Comparison of ENCODE assay signal across 32 cellular contexts in genomic region chr9:78791779-78792178, GRCh38.
"Had no signal": no experiment of that assay in that cellular context is flagged by ENCODE, and none has a peak within 500 bp of the region (broad histone marks: within the 10 kb centered on the region; RNA-seq: fewer than 3 reads in every experiment).

No MANE protein-coding gene starts in this region.

- H3K4me1 ChIP-seq: ascending aorta, body of pancreas, breast epithelium, SJCRH30 had no signal

- H3K27ac ChIP-seq: ascending aorta, body of pancreas, breast epithelium, SJCRH30, SK-N-MC, WERI-Rb-1 had no signal

- DNase-seq: activated CD4-positive, alpha-beta memory T cell treated with anti-CD3 and anti-CD28 coated beads, Interleukin-2, amount 10 ng/mL, durations not matched to agents 7 days and 5 days; activated CD4-positive, alpha-beta T cell treated with anti-CD3 and anti-CD28 coated beads for 1 hour; activated CD4-positive, alpha-beta T cell treated with anti-CD3 and anti-CD28 coated beads for 48 hours; activated CD4-positive, CD25-positive, alpha-beta regulatory T cell; activated CD8-positive, alpha-beta memory T cell treated with anti-CD3 and anti-CD28 coated beads for 24 hours; activated CD8-positive, alpha-beta memory T cell treated with anti-CD3 and anti-CD28 coated beads, Interleukin-2, amount 10 ng/mL, durations not matched to agents 7 days and 5 days; activated CD8-positive, alpha-beta memory T cell treated with anti-CD3 and anti-CD28 coated beads, Interleukin-2, amount 50 U/mL, for 48 hours; activated effector memory CD4-positive, alpha-beta T cell treated with anti-CD3 and anti-CD28 coated beads, Interleukin-2, amount 50 U/mL, for 16 hours; activated naive CD4-positive, alpha-beta T cell; activated naive CD4-positive, alpha-beta T cell treated with anti-CD3 and anti-CD28 coated beads, Interleukin-2, amount 50 U/mL, for 16 hours; activated naive CD8-positive, alpha-beta T cell treated with anti-CD3 and anti-CD28 coated beads for 36 hours; activated T-cell treated with anti-CD3 and anti-CD28 coated beads, Interleukin-2, amount 50 U/mL, for 48 hours; amniotic stem cell; body of pancreas; Kasumi-1; KG1; MG63; NCI-H1048; NCI-H1105 treated with DMSO at 0.1 percent for 48 hours; NCI-H1436; NCI-H1694; NCI-H2029; NCI-H345; NCI-H524 treated with DMSO at 0.1 percent for 48 hours; SHP77; SJCRH30; T1000; WERI-Rb-1 had no signal

- H3K27me3 ChIP-seq: ascending aorta, body of pancreas, breast epithelium, MG63, SJCRH30 had no signal

- H3K4me3 ChIP-seq: ascending aorta, body of pancreas, breast epithelium, MG63, SJCRH30, SK-N-MC had no signal

- H3K9me3 ChIP-seq: ascending aorta, body of pancreas, breast epithelium, MG63 had no signal

- H3K36me3 ChIP-seq: ascending aorta, breast epithelium, MG63, SJCRH30, WERI-Rb-1 had no signal

- ATAC-seq: activated CD8-positive, alpha-beta memory T cell treated with anti-CD3 and anti-CD28 coated beads, Interleukin-2, amount 10 ng/mL, durations not matched to agents 7 days and 5 days; body of pancreas; Panc1 had no signal
